In the genomic region with DNA sequence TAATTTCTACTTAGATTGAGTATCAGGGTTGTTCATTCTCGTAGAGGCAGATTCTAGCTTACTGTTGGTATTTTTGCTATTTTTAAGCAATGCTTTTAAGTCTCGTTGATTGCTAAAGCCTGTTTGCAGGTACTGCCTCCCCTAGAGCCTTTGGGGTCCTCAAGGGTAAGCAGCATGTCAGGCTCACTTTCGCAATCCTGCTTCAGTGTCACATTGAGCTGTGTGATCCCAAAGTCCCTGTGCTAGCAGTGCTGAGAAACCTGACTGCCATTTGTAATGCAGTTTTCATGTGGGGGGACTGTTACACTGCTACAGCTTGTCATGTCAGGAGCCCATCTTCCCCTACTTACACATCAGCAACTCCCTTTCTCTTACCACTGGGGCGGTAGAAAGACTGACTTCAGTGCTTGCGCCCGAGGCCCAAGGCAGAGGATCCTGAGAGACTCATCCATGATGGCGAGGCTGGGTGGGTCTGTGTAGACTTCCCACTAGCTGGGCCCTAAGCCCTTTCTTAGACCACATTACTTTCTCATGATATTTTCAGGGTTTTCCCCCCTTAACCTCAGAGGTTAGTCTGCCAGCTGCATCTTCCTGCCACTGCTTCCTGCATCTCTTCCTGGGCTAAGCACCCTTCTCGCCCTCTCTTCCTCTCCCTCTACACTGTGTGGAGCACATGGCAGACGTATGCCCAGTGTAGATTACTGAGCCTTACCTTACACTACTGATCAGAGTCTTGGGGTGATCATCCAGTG, we compare ENCODE assay signal across 1 cellular context.
A peak's percentile ranks its signal among the peaks of the same experiment; 100 is the strongest.
TF ChIP-seq lines count a peak whose summit lies in the region.

No MANE protein-coding gene starts in this region.

TF ChIP-seq in HepG2, 621 proteins besides CTCF, POLR2A, EP300 and RAD21 (continued from another document):
- TF ChIP-seq SAP130 (CRISPR knock-in tag; IDR thresholded peaks at IDR 0.05; ENCODE audit: low read depth) = peak; percentile 49; the same call in 1 of the 2 replicates
- no peak for TF ChIP-seq ZNF672 (CRISPR knock-in tag; IDR thresholded peaks at IDR 0.05)
- no peak for TF ChIP-seq ZFP36 (IDR thresholded peaks at IDR 0.05; ENCODE audit: borderline replicate concordance, low read depth, low read length, partially characterized antibody)
- no peak for TF ChIP-seq PHF8 (CRISPR knock-in tag; IDR thresholded peaks at IDR 0.05)
- no peak for TF ChIP-seq ZNF124 (CRISPR knock-in tag; IDR thresholded peaks at IDR 0.05)
- no peak for TF ChIP-seq ZEB1 (IDR thresholded peaks at IDR 0.05; ENCODE audit: insufficient replicate concordance, low read depth)
- 0 out of 2 replicates have a peak, but pooled peaks have one; percentile 14 for TF ChIP-seq TBX2 (CRISPR knock-in tag; IDR thresholded peaks at IDR 0.05; ENCODE audit: borderline replicate concordance)
- no peak for TF ChIP-seq PITX1 (CRISPR knock-in tag; IDR thresholded peaks at IDR 0.05)
- TF ChIP-seq REXO4 (CRISPR knock-in tag; IDR thresholded peaks at IDR 0.05; ENCODE audit: borderline replicate concordance) = no peak
- TF ChIP-seq ZMYM3 (CRISPR knock-in tag; IDR thresholded peaks at IDR 0.05) = 0 out of 2 replicates have a peak, but pooled peaks have one; percentile 18
- no peak for TF ChIP-seq NFKB2 (CRISPR knock-in tag; IDR thresholded peaks at IDR 0.05; ENCODE audit: borderline replicate concordance)
- TF ChIP-seq ZNF451 (CRISPR knock-in tag; IDR thresholded peaks at IDR 0.05) = no peak
- TF ChIP-seq ESRRA (CRISPR knock-in tag; IDR thresholded peaks at IDR 0.05; ENCODE audit: low read depth) = 0 out of 2 replicates have a peak, but pooled peaks have one; percentile 54
- no peak for TF ChIP-seq MED8 (CRISPR knock-in tag; IDR thresholded peaks at IDR 0.05; ENCODE audit: insufficient replicate concordance)
- TF ChIP-seq ZNF615 (CRISPR knock-in tag; IDR thresholded peaks at IDR 0.05; ENCODE audit: borderline replicate concordance) = no peak
- no peak for TF ChIP-seq ZNF253 (CRISPR knock-in tag; IDR thresholded peaks at IDR 0.05; ENCODE audit: borderline replicate concordance)
- TF ChIP-seq ATF1 (CRISPR knock-in tag; IDR thresholded peaks at IDR 0.05) = no peak
- TF ChIP-seq ZNF549 (CRISPR knock-in tag; IDR thresholded peaks at IDR 0.05) = no peak
- peak; percentile 24; the same call in 1 of the 2 replicates for TF ChIP-seq FOSL2 (CRISPR knock-in tag; IDR thresholded peaks at IDR 0.05)
- TF ChIP-seq HOXA3 (CRISPR knock-in tag; IDR thresholded peaks at IDR 0.05) = 0 out of 2 replicates have a peak, but pooled peaks have one; percentile 44
- TF ChIP-seq SIN3B (IDR thresholded peaks at IDR 0.05; ENCODE audit: low read length) = no peak
- TF ChIP-seq KDM1A (CRISPR knock-in tag; IDR thresholded peaks at IDR 0.05) = no peak
- TF ChIP-seq NFE2 (CRISPR knock-in tag; IDR thresholded peaks at IDR 0.05) = no peak
- TF ChIP-seq, protein P1, sequence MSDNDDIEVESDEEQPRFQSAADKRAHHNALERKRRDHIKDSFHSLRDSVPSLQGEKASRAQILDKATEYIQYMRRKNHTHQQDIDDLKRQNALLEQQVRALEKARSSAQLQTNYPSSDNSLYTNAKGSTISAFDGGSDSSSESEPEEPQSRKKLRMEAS (IDR thresholded peaks at IDR 0.05) = peak; percentile 50
- TF ChIP-seq HIVEP1 (CRISPR knock-in tag; IDR thresholded peaks at IDR 0.05) = no peak
- TF ChIP-seq, protein P2, sequence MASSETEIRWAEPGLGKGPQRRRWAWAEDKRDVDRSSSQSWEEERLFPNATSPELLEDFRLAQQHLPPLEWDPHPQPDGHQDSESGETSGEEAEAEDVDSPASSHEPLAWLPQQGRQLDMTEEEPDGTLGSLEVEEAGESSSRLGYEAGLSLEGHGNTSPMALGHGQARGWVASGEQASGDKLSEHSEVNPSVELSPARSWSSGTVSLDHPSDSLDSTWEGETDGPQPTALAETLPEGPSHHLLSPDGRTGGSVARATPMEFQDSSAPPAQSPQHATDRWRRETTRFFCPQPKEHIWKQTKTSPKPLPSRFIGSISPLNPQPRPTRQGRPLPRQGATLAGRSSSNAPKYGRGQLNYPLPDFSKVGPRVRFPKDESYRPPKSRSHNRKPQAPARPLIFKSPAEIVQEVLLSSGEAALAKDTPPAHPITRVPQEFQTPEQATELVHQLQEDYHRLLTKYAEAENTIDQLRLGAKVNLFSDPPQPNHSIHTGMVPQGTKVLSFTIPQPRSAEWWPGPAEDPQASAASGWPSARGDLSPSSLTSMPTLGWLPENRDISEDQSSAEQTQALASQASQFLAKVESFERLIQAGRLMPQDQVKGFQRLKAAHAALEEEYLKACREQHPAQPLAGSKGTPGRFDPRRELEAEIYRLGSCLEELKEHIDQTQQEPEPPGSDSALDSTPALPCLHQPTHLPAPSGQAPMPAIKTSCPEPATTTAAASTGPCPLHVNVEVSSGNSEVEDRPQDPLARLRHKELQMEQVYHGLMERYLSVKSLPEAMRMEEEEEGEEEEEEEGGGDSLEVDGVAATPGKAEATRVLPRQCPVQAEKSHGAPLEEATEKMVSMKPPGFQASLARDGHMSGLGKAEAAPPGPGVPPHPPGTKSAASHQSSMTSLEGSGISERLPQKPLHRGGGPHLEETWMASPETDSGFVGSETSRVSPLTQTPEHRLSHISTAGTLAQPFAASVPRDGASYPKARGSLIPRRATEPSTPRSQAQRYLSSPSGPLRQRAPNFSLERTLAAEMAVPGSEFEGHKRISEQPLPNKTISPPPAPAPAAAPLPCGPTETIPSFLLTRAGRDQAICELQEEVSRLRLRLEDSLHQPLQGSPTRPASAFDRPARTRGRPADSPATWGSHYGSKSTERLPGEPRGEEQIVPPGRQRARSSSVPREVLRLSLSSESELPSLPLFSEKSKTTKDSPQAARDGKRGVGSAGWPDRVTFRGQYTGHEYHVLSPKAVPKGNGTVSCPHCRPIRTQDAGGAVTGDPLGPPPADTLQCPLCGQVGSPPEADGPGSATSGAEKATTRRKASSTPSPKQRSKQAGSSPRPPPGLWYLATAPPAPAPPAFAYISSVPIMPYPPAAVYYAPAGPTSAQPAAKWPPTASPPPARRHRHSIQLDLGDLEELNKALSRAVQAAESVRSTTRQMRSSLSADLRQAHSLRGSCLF (CRISPR knock-in tag; IDR thresholded peaks at IDR 0.05; ENCODE audit: borderline replicate concordance) = no peak
- TF ChIP-seq HNF4A (CRISPR knock-in tag; IDR thresholded peaks at IDR 0.05) = peak; percentile 54
- peak; percentile 85; the same call in 1 of the 2 replicates for TF ChIP-seq ZNF292 (CRISPR knock-in tag; IDR thresholded peaks at IDR 0.05; ENCODE audit: borderline replicate concordance, low read depth)
- no peak for TF ChIP-seq ZNF724P (CRISPR knock-in tag; IDR thresholded peaks at IDR 0.05; ENCODE audit: borderline replicate concordance)
- TF ChIP-seq CEBPG (CRISPR knock-in tag; IDR thresholded peaks at IDR 0.05) = peak; percentile 93
- no peak for TF ChIP-seq ZNF468 (CRISPR knock-in tag; IDR thresholded peaks at IDR 0.05)
